Comparison of ENCODE assay signal across 9 cellular contexts in the genomic region with DNA sequence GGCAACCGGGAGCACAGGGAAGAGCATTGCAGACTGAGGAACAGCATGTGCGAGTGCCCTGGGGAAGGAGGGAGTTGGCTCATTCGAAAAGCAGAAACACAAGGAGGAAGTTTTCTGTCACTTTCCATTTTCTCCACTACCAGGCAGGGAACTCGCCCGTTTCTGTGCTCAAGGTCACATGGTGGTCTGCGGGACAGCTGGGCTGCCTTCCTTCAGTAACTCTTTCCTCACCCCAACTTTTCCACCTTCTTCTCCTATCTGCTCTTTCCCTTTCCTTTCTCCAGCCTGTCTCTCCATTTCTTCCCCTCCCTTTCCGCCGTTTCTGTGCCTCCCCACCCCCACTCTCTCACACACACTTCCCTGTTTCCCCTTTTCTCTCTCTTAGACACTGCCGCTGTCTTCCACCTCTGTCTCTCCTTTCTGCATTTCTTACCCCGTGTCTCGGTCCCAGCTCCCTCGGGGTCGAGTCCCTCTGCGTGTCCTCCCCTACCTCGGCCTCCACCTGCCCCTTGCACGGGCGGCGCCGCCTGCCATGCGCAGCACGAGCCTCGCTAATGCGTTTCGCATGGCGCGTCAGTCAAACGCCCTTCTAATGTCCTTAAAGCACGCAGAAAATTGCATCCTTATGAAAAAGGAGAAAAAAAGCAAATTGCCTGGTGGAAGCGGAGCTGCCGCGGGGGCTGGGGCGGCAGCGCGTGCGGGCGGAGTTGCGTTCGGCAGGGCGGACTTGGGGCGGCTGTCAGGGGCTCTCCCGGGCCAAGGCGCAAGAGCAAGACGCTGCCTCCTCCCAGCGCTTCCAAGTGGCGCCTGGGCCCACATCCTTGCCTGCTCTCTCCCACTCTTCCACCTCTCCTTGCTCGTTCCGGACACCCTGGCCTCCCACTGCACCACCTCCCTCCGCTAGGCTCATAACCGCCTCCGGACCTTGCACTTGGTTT. TPM values are rescaled to one million over a fixed set of nuclear protein-coding genes. Genes with fewer than 3 reads are reported as not detected.
DNase-seq lines count a peak whose midpoint lies in the region; ATAC-seq and TF ChIP-seq lines count a peak whose summit lies in the region.
"Had no signal": no experiment of that assay in that cellular context is flagged by ENCODE, and none has a peak within 500 bp of the region (broad histone marks: within the 10 kb centered on the region; RNA-seq: fewer than 3 reads in every experiment).

No MANE protein-coding gene starts in this region.

- H3K14ac ChIP-seq in mesenchymal stem cell (ENCODE audit: low read length in 2 of 2): no peak overlapping the region

- H3K79me1 ChIP-seq in mesenchymal stem cell (replicated peaks; ENCODE audit: low read length, poor library complexity, severe bottlenecking): no peaks in the 10 kb centered on the region

- DNase-seq in cardiac muscle cell (ENCODE audit: low read depth in 1 of 2, low spot score in 1 of 2) (no peak), cardiac septum (ENCODE audit: low spot score) (no peak), body of pancreas (no peak), mesenchymal stem cell (no peak), upper lobe of left lung (peak in 1 of 2 donors; percentile 87), foreskin melanocyte (no peak), BE2C (no peak)
- DNase-seq: RPMI8226 had no signal

- H3K4me1 ChIP-seq in cardiac muscle cell (ENCODE audit: low read depth) (peaks cover 3% of the 10 kb centered on the region), body of pancreas (peaks cover 14% of the 10 kb centered on the region), mesenchymal stem cell (ENCODE audit: control insufficient read depth, insufficient read depth, low read depth, low read length) (peaks cover 7% of the 10 kb centered on the region), upper lobe of left lung (peaks cover 9 to 24% (median 14%) of the 10 kb centered on the region in 4 donors), BE2C (no peaks in the 10 kb centered on the region)

- no peaks in the 10 kb centered on the region for H3K36me3 ChIP-seq in cardiac muscle cell
- no peaks in the 10 kb centered on the region for H3K36me3 ChIP-seq in body of pancreas (replicated peaks in 1 of 2; ENCODE audit: insufficient read depth in 1 of 2, low read depth in 2 of 2)
- H3K36me3 ChIP-seq in mesenchymal stem cell (ENCODE audit: control insufficient read depth in 1 of 2, insufficient read depth in 2 of 2, low read depth in 1 of 2, low read length in 2 of 2): no peaks in the 10 kb centered on the region
- no peaks in the 10 kb centered on the region for H3K36me3 ChIP-seq in upper lobe of left lung
- H3K36me3 ChIP-seq in BE2C: no peaks in the 10 kb centered on the region

- peak overlapping the region in 1 of 2 experiments; percentile 41 for H3K23ac ChIP-seq in mesenchymal stem cell (ENCODE audit: low read length in 2 of 2)

- H3K9me3 ChIP-seq in cardiac muscle cell (ENCODE audit: low read depth) (no peaks in the 10 kb centered on the region), body of pancreas (no peaks in the 10 kb centered on the region), mesenchymal stem cell (ENCODE audit: control insufficient read depth, low read length) (peaks cover 12% of the 10 kb centered on the region), upper lobe of left lung (no peaks in the 10 kb centered on the region), BE2C (no peaks in the 10 kb centered on the region)

- intact Hi-C loops in cardiac septum (cut with DNase I) (no loop called here), body of pancreas (cut with DNase I) (no loop called here)

- peak overlapping the region; percentile 6 for H2BK15ac ChIP-seq in mesenchymal stem cell (ENCODE audit: low read depth, poor library complexity, severe bottlenecking)

- no peak overlapping the region for H2BK120ac ChIP-seq in mesenchymal stem cell (ENCODE audit: low read depth, low read length)

- H3K4me2 ChIP-seq in mesenchymal stem cell (ENCODE audit: low read length, poor library complexity, severe bottlenecking): peak overlapping the region; percentile 31

- TF ChIP-seq CTCF in cardiac muscle cell (IDR thresholded peaks at IDR 0.05; ENCODE audit: low read depth, low read length) (no peak), body of pancreas (IDR thresholded peaks at IDR 0.05) (no peak), upper lobe of left lung (IDR thresholded peaks at IDR 0.05) (no peak), BE2C (IDR thresholded peaks at IDR 0.05; ENCODE audit: low read depth, low read length) (no peak)

- H3K4me3 ChIP-seq in cardiac muscle cell (peak overlapping the region; percentile 17), body of pancreas (peak overlapping the region; percentile 4 to 14), mesenchymal stem cell (ENCODE audit: insufficient read depth in 1 of 2, low read depth in 1 of 2, low read length in 2 of 2) (no peak overlapping the region), upper lobe of left lung (peak overlapping the region in 3 of 4 donors; percentile 15 to 41 (median 39)), BE2C (ENCODE audit: low read depth, low read length) (no peak overlapping the region)

- H3K27ac ChIP-seq in cardiac muscle cell: no peak overlapping the region
- H3K27ac ChIP-seq in body of pancreas: no peak overlapping the region
- H3K27ac ChIP-seq in mesenchymal stem cell (ENCODE audit: low read length, poor library complexity, severe bottlenecking): no peak overlapping the region
- H3K27ac ChIP-seq in upper lobe of left lung: no peak overlapping the region

- H3K27me3 ChIP-seq in cardiac muscle cell (peaks cover 100% of the 10 kb centered on the region), body of pancreas (peaks cover 0 to 15% of the 10 kb centered on the region in 2 donors), mesenchymal stem cell (ENCODE audit: control insufficient read depth in 1 of 2, insufficient read depth in 1 of 2, low read length in 2 of 2) (peaks cover 93 to 99% of the 10 kb centered on the region in 2 experiments), upper lobe of left lung (peaks cover 2 to 55% (median 31%) of the 10 kb centered on the region in 4 donors), BE2C (peaks cover 81% of the 10 kb centered on the region)

- TF ChIP-seq POLR2A in body of pancreas (IDR thresholded peaks at IDR 0.05) (no peak), upper lobe of left lung (IDR thresholded peaks at IDR 0.05) (no peak)

- no peak overlapping the region for H2AK5ac ChIP-seq in mesenchymal stem cell (ENCODE audit: low read length, severe bottlenecking)

- no peak overlapping the region for H3K4ac ChIP-seq in mesenchymal stem cell (ENCODE audit: low read depth in 1 of 2, low read length in 2 of 2)

- no peak overlapping the region for H4K91ac ChIP-seq in mesenchymal stem cell (ENCODE audit: low read length)

- no peak overlapping the region for H2AFZ ChIP-seq in mesenchymal stem cell (ENCODE audit: low read depth, low read length)

- no peak overlapping the region for H2BK5ac ChIP-seq in mesenchymal stem cell (ENCODE audit: low read depth, low read length, poor library complexity, severe bottlenecking)

- no peak for ATAC-seq in body of pancreas
- ATAC-seq in upper lobe of left lung (ENCODE audit: low FRiP score in 2 of 2): peak in 1 of 2 donors; percentile 53
- ATAC-seq in GM21528 (IDR thresholded peaks at IDR 0.05; ENCODE audit: low FRiP score, unreplicated experiment): no peak

- H3K18ac ChIP-seq in mesenchymal stem cell (ENCODE audit: low read depth in 1 of 2, low read length in 2 of 2): no peak overlapping the region

- no peak for TF ChIP-seq EP300 in upper lobe of left lung (IDR thresholded peaks at IDR 0.05)

- H4K8ac ChIP-seq in mesenchymal stem cell (ENCODE audit: low read length): no peak overlapping the region

- 3 to 4% methylated on average over 49 to 50 of the region's 50 CpGs for WGBS in body of pancreas, 2 donors
- 3% methylated on average over 50 of the region's 50 CpGs for WGBS in mesenchymal stem cell
- 2% methylated on average over 44 to 50 of the region's 50 CpGs for WGBS in upper lobe of left lung, 2 donors

- H3K9ac ChIP-seq in mesenchymal stem cell (ENCODE audit: low read length): no peak overlapping the region

- H2BK12ac ChIP-seq in mesenchymal stem cell (ENCODE audit: low read length in 2 of 2): no peak overlapping the region

RNA-seq across cellular contexts. Expression of gene BARX1, which starts 9.5 kb away (rescaled TPM):
- total RNA-seq in cardiac muscle cell: 0.24 TPM in 1 of 2 replicates, not detected in the other
- polyA plus RNA-seq in cardiac muscle cell: 0.17 and 0.30 TPM in 2 replicates
- total RNA-seq in cardiac septum: 0.19 TPM
- 1 to 10 TPM in 1 of 2 donors, under 1 TPM in 1; 0.26 to 5.6 TPM for total RNA-seq in body of pancreas
- polyA plus RNA-seq in mesenchymal stem cell (2013, experiment 1 of 2): 2.0 TPM
- polyA plus RNA-seq in mesenchymal stem cell (2013, experiment 2 of 2): 2.2 TPM
- not detected for total RNA-seq in upper lobe of left lung
- polyA plus RNA-seq in BE2C (2012; ENCODE audit: insufficient read depth, insufficient read length, low read depth): 0.66 TPM

Comparison
In these comparisons a context has a peak if more than half of its experiments do, and no peak if none do; other contexts are left out.
1. H3K4me3 ChIP-seq: peak in cardiac muscle cell (single experiment), body of pancreas (2 of 2) and upper lobe of left lung (3 of 4); none in mesenchymal stem cell (0 of 2) and BE2C (single experiment).